Comparison of ENCODE assay signal across 7 cellular contexts in genomic region chr4:67706682-67707081, GRCh38. TPM values are rescaled to one million over a fixed set of nuclear protein-coding genes. Genes with fewer than 3 reads are reported as not detected.
"Had no signal": no experiment of that assay in that cellular context is flagged by ENCODE, and none has a peak within 500 bp of the region (broad histone marks: within the 10 kb centered on the region; RNA-seq: fewer than 3 reads in every experiment).

No MANE protein-coding gene starts in this region.

RNA-seq across cellular contexts. Expression of gene GNRHR, which starts 47.5 kb away (rescaled TPM):
- total RNA-seq: GM23248, GM23338, H1, H4, H7, H9, HFFc6 had no signal
- polyA plus RNA-seq: H1 had no signal
